In the genomic region with DNA sequence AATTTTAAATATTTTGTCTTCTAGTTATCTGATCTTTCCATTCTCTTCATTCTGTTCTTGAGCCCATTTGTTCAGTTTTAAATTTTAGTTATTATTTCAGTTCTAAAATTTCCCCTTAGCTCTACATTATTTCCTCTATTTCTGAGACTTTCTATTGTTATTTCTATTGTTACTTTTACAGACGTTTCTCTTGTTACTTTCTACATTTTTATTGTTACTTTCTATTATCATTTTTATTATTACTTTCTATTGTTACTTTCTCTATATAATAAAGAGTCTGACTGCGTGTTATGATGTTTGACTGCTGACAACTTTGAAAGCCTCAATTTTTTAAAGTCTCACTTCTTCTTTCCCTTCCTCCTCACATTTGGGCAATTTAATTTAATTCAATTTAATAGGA, we compare ENCODE assay signal across 28 cellular contexts.
"Had no signal": no experiment of that assay in that cellular context is flagged by ENCODE, and none has a peak within 500 bp of the region (broad histone marks: within the 10 kb centered on the region; RNA-seq: fewer than 3 reads in every experiment).

No MANE protein-coding gene starts in this region.

- H3K27me3 ChIP-seq: ascending aorta, cardiac muscle cell had no signal

- H3K4me3 ChIP-seq: ascending aorta, cardiac muscle cell had no signal

- H3K36me3 ChIP-seq: ascending aorta, cardiac muscle cell had no signal

- H3K9me3 ChIP-seq: ascending aorta had no signal

- DNase-seq: activated B cell treated with CpG ODN at 0.5 μM for 24 hours; activated CD4-positive, alpha-beta memory T cell treated with anti-CD3 and anti-CD28 coated beads, Interleukin-2, amount 10 ng/mL, durations not matched to agents 7 days and 5 days; activated CD4-positive, alpha-beta T cell treated with anti-CD3 and anti-CD28 coated beads for 4 hours; activated CD4-positive, alpha-beta T cell treated with anti-CD3 and anti-CD28 coated beads, Interleukin-2, amount 10 ng/mL, durations not matched to agents 24 days and 14 days; activated CD4-positive, alpha-beta T cell treated with anti-CD3 and anti-CD28 coated beads, Interleukin-2, amount 50 U/mL, for 1 hour; activated CD4-positive, alpha-beta T cell treated with anti-CD3 and anti-CD28 coated beads, Interleukin-2, amount 50 U/mL, for 4 hours; activated CD4-positive, CD25-positive, alpha-beta regulatory T cell treated with anti-CD3 and anti-CD28 coated beads, Interleukin-2, amount 50 U/mL, for 72 hours; activated CD8-positive, alpha-beta memory T cell treated with anti-CD3 and anti-CD28 coated beads for 24 hours; activated CD8-positive, alpha-beta memory T cell treated with anti-CD3 and anti-CD28 coated beads, Interleukin-2, amount 10 ng/mL, durations not matched to agents 7 days and 5 days; activated CD8-positive, alpha-beta memory T cell treated with anti-CD3 and anti-CD28 coated beads, Interleukin-2, amount 50 U/mL, for 48 hours; activated CD8-positive, alpha-beta T cell treated with anti-CD3 and anti-CD28 coated beads, Interleukin-2, amount 10 ng/mL, durations not matched to agents 7 days and 5 days; activated effector memory CD4-positive, alpha-beta T cell treated with Interleukin-2 at 50 U/mL for 16 hours; activated gamma-delta T cell; activated naive CD4-positive, alpha-beta T cell treated with anti-CD3 and anti-CD28 coated beads, Interleukin-2, amount 10 ng/mL, durations not matched to agents 7 days and 5 days; activated naive CD4-positive, alpha-beta T cell treated with Interleukin-2 at 50 U/mL for 16 hours; activated naive CD8-positive, alpha-beta T cell treated with anti-CD3 and anti-CD28 coated beads, Interleukin-2, amount 10 ng/mL, durations not matched to agents 7 days and 5 days; activated naive CD8-positive, alpha-beta T cell treated with anti-CD3 and anti-CD28 coated beads, Interleukin-2, amount 50 U/mL, for 24 hours; activated T-cell treated with anti-CD3 and anti-CD28 coated beads, Interleukin-2, amount 50 U/mL, for 24 hours; activated T-cell treated with anti-CD3 and anti-CD28 coated beads, Interleukin-2, amount 50 U/mL, for 48 hours; amygdala; anterior cingulate cortex; caudate nucleus; cerebellar nuclear complex; T-helper 2 cell; T-helper 9 cell had no signal

- H3K27ac ChIP-seq: ascending aorta, cardiac muscle cell, VCaP had no signal

- H3K4me1 ChIP-seq: ascending aorta had no signal
